In genomic region chr3:196754215-196754937, GRCh38 we compare ENCODE assay signal across 13 cellular contexts. TPM values are rescaled to one million over a fixed set of nuclear protein-coding genes. Genes with fewer than 3 reads are reported as not detected.
DNase-seq lines count a peak whose midpoint lies in the region; ATAC-seq, FAIRE-seq and TF ChIP-seq lines count a peak whose summit lies in the region.
"Had no signal": no experiment of that assay in that cellular context is flagged by ENCODE, and none has a peak within 500 bp of the region (broad histone marks: within the 10 kb centered on the region; RNA-seq: fewer than 3 reads in every experiment).

No MANE protein-coding gene starts in this region.

- intact Hi-C loops in transverse colon (cut with DNase I; ENCODE audit: low total_unique reads), result no loop called here

- TF ChIP-seq EP300 in transverse colon (IDR thresholded peaks at IDR 0.05; ENCODE audit: low read depth), result no peak

- no peak for FAIRE-seq in GM12892 (lab: Jason Lieb, UNC)
- FAIRE-seq: TTC549 had no signal

- H3K9me3 Mint-ChIP-seq in activated naive CD4-positive, alpha-beta T cell treated with anti-CD3 and anti-CD28 coated beads, Interleukin-2, amount 50 U/mL, for 24 hours, result no peaks in the 10 kb centered on the region
- peaks cover 0 to 25% of the 10 kb centered on the region in 2 donors for H3K9me3 Mint-ChIP-seq in activated naive CD4-positive, alpha-beta T cell treated with anti-CD3 and anti-CD28 coated beads, Interleukin-2, amount 50 U/mL, for 72 hours
- H3K9me3 Mint-ChIP-seq in activated naive CD8-positive, alpha-beta T cell treated with anti-CD3 and anti-CD28 coated beads for 36 hours, result peaks cover 16% of the 10 kb centered on the region

- H3K36me3 Mint-ChIP-seq in activated naive CD4-positive, alpha-beta T cell treated with anti-CD3 and anti-CD28 coated beads, Interleukin-2, amount 50 U/mL, for 24 hours, result peaks cover 26% of the 10 kb centered on the region
- H3K36me3 Mint-ChIP-seq in activated naive CD4-positive, alpha-beta T cell treated with anti-CD3 and anti-CD28 coated beads, Interleukin-2, amount 50 U/mL, for 72 hours, result peaks cover 31 to 63% of the 10 kb centered on the region in 2 donors
- peaks cover 71% of the 10 kb centered on the region for H3K36me3 Mint-ChIP-seq in activated naive CD8-positive, alpha-beta T cell treated with anti-CD3 and anti-CD28 coated beads for 36 hours

- no peak for DNase-seq in activated naive CD4-positive, alpha-beta T cell treated with anti-CD3 and anti-CD28 coated beads, Interleukin-2, amount 50 U/mL, for 72 hours (ENCODE audit: low spot score in 2 of 2)
- no peak for DNase-seq in activated naive CD8-positive, alpha-beta T cell treated with anti-CD3 and anti-CD28 coated beads for 36 hours
- DNase-seq in islet precursor cell (peak; percentile 85), transverse colon (peak; percentile 45), NCI-H226 (no peak), activated gamma-delta T cell treated with Interleukin-2 at 50 U/mL for 16 hours (no peak), GM12892 (ENCODE audit: insufficient read length) (no peak)
- DNase-seq: activated naive CD4-positive, alpha-beta T cell treated with anti-CD3 and anti-CD28 coated beads, Interleukin-2, amount 50 U/mL, for 16 hours; effector memory CD4-positive, alpha-beta T cell; NCI-H1105; thyroid gland had no signal

- H3K4me1 ChIP-seq in transverse colon, result peaks cover 0 to 31% (median 15%) of the 10 kb centered on the region in 4 donors
- H3K4me1 ChIP-seq: thyroid gland had no signal

- no peaks in the 10 kb centered on the region for H3K27me3 Mint-ChIP-seq in activated naive CD4-positive, alpha-beta T cell treated with anti-CD3 and anti-CD28 coated beads, Interleukin-2, amount 50 U/mL, for 24 hours
- H3K27me3 Mint-ChIP-seq in activated naive CD8-positive, alpha-beta T cell treated with anti-CD3 and anti-CD28 coated beads for 36 hours, result no peaks in the 10 kb centered on the region

- peaks cover 0 to 6% of the 10 kb centered on the region in 2 donors for H3K9me3 ChIP-seq in transverse colon
- H3K9me3 ChIP-seq: thyroid gland had no signal

- peak overlapping the region; percentile 73 for H3K27ac Mint-ChIP-seq in activated naive CD4-positive, alpha-beta T cell treated with anti-CD3 and anti-CD28 coated beads, Interleukin-2, amount 50 U/mL, for 24 hours
- peak overlapping the region in 1 of 2 donors; percentile 74 for H3K27ac Mint-ChIP-seq in activated naive CD4-positive, alpha-beta T cell treated with anti-CD3 and anti-CD28 coated beads, Interleukin-2, amount 50 U/mL, for 72 hours
- H3K27ac Mint-ChIP-seq in activated naive CD8-positive, alpha-beta T cell treated with anti-CD3 and anti-CD28 coated beads for 36 hours, result peak overlapping the region; percentile 39

- WGBS in transverse colon (ENCODE audit: low coverage in 1 of 2), 2 donors, result 28 to 53% methylated on average over 2 to 8 of the region's 8 CpGs

- no peak overlapping the region for H3K4me3 ChIP-seq in transverse colon
- H3K4me3 ChIP-seq: thyroid gland had no signal

- no peak for ATAC-seq in activated naive CD4-positive, alpha-beta T cell treated with anti-CD3 and anti-CD28 coated beads, Interleukin-2, amount 50 U/mL, for 72 hours

- H3K4me3 Mint-ChIP-seq in activated naive CD4-positive, alpha-beta T cell treated with anti-CD3 and anti-CD28 coated beads, Interleukin-2, amount 50 U/mL, for 24 hours, result peak overlapping the region; percentile 36
- no peak overlapping the region for H3K4me3 Mint-ChIP-seq in activated naive CD8-positive, alpha-beta T cell treated with anti-CD3 and anti-CD28 coated beads for 36 hours

- H3K27me3 ChIP-seq in transverse colon, result no peaks in the 10 kb centered on the region
- H3K27me3 ChIP-seq: thyroid gland had no signal

- H3K27ac ChIP-seq in transverse colon, result peak overlapping the region; percentile 41 to 70 (median 66)
- H3K27ac ChIP-seq: thyroid gland had no signal

- TF ChIP-seq CTCF in transverse colon (IDR thresholded peaks at IDR 0.05), result no peak

- no peaks in the 10 kb centered on the region for H3K36me3 ChIP-seq in transverse colon
- H3K36me3 ChIP-seq: thyroid gland had no signal

- H3K4me1 Mint-ChIP-seq in activated naive CD4-positive, alpha-beta T cell treated with anti-CD3 and anti-CD28 coated beads, Interleukin-2, amount 50 U/mL, for 24 hours, result peaks cover 66% of the 10 kb centered on the region
- peaks cover 56% of the 10 kb centered on the region for H3K4me1 Mint-ChIP-seq in activated naive CD8-positive, alpha-beta T cell treated with anti-CD3 and anti-CD28 coated beads for 36 hours

- TF ChIP-seq POLR2A in transverse colon (IDR thresholded peaks at IDR 0.05), result no peak
- TF ChIP-seq POLR2A in GM12892 (IDR thresholded peaks at IDR 0.05; ENCODE audit: low read depth, low read length), result no peak

- in situ Hi-C loops in transverse colon (cut with MboI; ENCODE audit: low pct_ligation_motif_present in 1 of 4, low pct_unique_long_range_greater_than_20kb in 1 of 4, low sequenced_read_pairs in 3 of 4), result no loop called here

RNA-seq across cellular contexts. Expression of gene PAK2, which starts 14.7 kb away (rescaled TPM):
- 100 to 1,000 TPM in 1 of 2 donors, 10 to 100 TPM in 1; 73.5 to 102 TPM for total RNA-seq in activated naive CD4-positive, alpha-beta T cell treated with anti-CD3 and anti-CD28 coated beads, Interleukin-2, amount 50 U/mL, for 72 hours
- 10 to 100 TPM; 67.9 to 69.5 TPM for total RNA-seq in activated naive CD8-positive, alpha-beta T cell treated with anti-CD3 and anti-CD28 coated beads for 36 hours
- total RNA-seq in transverse colon, result 10 to 100 TPM; 16.3 to 54.5 (median 36.7) TPM
- polyA plus RNA-seq in GM12892 (2012; ENCODE audit: missing spikeins), result 30.3 TPM

RNA-seq across cellular contexts. Expression of gene PIGX, which starts 42.2 kb away (rescaled TPM):
- 10 to 100 TPM; 38.0 to 46.1 TPM for total RNA-seq in activated naive CD4-positive, alpha-beta T cell treated with anti-CD3 and anti-CD28 coated beads, Interleukin-2, amount 50 U/mL, for 72 hours
- total RNA-seq in activated naive CD8-positive, alpha-beta T cell treated with anti-CD3 and anti-CD28 coated beads for 36 hours, result 10 to 100 TPM; 41.4 to 44.3 TPM
- total RNA-seq in transverse colon, result 10 to 100 TPM in 3 of 4 donors, 1 to 10 TPM in 1; 4.0 to 36.3 (median 23.6) TPM
- 26.4 TPM for polyA plus RNA-seq in GM12892 (2012; ENCODE audit: missing spikeins)

RNA-seq across cellular contexts. Expression of gene CEP19, which starts 42.3 kb away (rescaled TPM):
- 1 to 10 TPM; 2.0 to 5.5 TPM for total RNA-seq in activated naive CD4-positive, alpha-beta T cell treated with anti-CD3 and anti-CD28 coated beads, Interleukin-2, amount 50 U/mL, for 72 hours
- 1 to 10 TPM; 5.6 to 6.4 TPM for total RNA-seq in activated naive CD8-positive, alpha-beta T cell treated with anti-CD3 and anti-CD28 coated beads for 36 hours
- total RNA-seq in transverse colon, result 1 to 10 TPM in 2 of 4 donors, under 1 TPM in 1, not detected in 1; 0.32 to 2.2 (median 1.8) TPM
- 4.4 TPM for polyA plus RNA-seq in GM12892 (2012; ENCODE audit: missing spikeins)

Comparison
In these comparisons a context has a peak if more than half of its experiments do, and no peak if none do; other contexts are left out.
1. DNase-seq: peak in islet precursor cell (single experiment) and transverse colon (single experiment); none in activated naive CD4-positive, alpha-beta T cell treated with anti-CD3 and anti-CD28 coated beads, Interleukin-2, amount 50 U/mL, for 72 hours (0 of 2), activated naive CD8-positive, alpha-beta T cell treated with anti-CD3 and anti-CD28 coated beads for 36 hours (single experiment), NCI-H226 (single experiment), activated gamma-delta T cell treated with Interleukin-2 at 50 U/mL for 16 hours (single experiment) and GM12892 (single experiment).